In genomic region chr6:1597121-1597744, GRCh38 we compare ENCODE assay signal across 16 cellular contexts. TPM values are rescaled to one million over a fixed set of nuclear protein-coding genes. Genes with fewer than 3 reads are reported as not detected.
A peak's percentile ranks its signal among the peaks of the same experiment; 100 is the strongest.
DNase-seq lines count a peak whose midpoint lies in the region; ATAC-seq and TF ChIP-seq lines count a peak whose summit lies in the region.
"Had no signal": no experiment of that assay in that cellular context is flagged by ENCODE, and none has a peak within 500 bp of the region (broad histone marks: within the 10 kb centered on the region; RNA-seq: fewer than 3 reads in every experiment).

No MANE protein-coding gene starts in this region.

- no TSS peak for BruUV-seq in Caco-2 (replicated peaks; lab: Mats Ljungman, UMichigan)

- H3K9ac ChIP-seq in neuronal stem cell (ENCODE audit: low read depth, low read length, poor library complexity) = no peak overlapping the region

- intact Hi-C loops in Caco-2 (cut with micrococcal nuclease; ENCODE audit: unreplicated experiment) = loop anchor here (2.0 to 5.0 kb wide), 4 partner anchors 75 to 850 kb away; no protein-coding TSS in a partner anchor
- intact Hi-C loops in body of pancreas (cut with DNase I) = loop anchor here (5.0 kb wide), 1 partner anchor 1150 kb away; no protein-coding TSS in a partner anchor

- H3K18ac ChIP-seq in neuronal stem cell (ENCODE audit: low read length) = no peak overlapping the region

- no peak overlapping the region for H3K4ac ChIP-seq in neuronal stem cell (ENCODE audit: low read length)

- no peak overlapping the region for H2BK15ac ChIP-seq in neuronal stem cell (ENCODE audit: low read length)

- no peak overlapping the region for H3K4me2 ChIP-seq in neuronal stem cell (ENCODE audit: insufficient read depth, low read length, poor library complexity, severe bottlenecking)

- H3K4me1 Mint-ChIP-seq in Caco-2 (ENCODE audit: low read depth, unreplicated experiment) = peaks cover 17% of the 10 kb centered on the region
- H3K4me1 Mint-ChIP-seq in endothelial cell (ENCODE audit: unreplicated experiment) = peaks cover 23% of the 10 kb centered on the region

- DNase-seq in Caco-2 (no peak), HEK293T (ENCODE audit: extremely low spot score) (peak; percentile 56), endothelial cell (ENCODE audit: low spot score) (peak; percentile 7), neuronal stem cell (ENCODE audit: low spot score) (no peak), body of pancreas (no peak), NAMALWA (ENCODE audit: low spot score) (no peak)
- DNase-seq in stimulated activated CD8-positive, alpha-beta memory T cell treated with anti-CD3 and anti-CD28 coated beads, Interleukin-4, amount 100 ng/mL, for 48 hours = no peak
- DNase-seq: AML-193; CD4-positive, CD25-positive, alpha-beta regulatory T cell; Karpas-422; NCI-H1436; NCI-H2029 treated with DMSO at 0.1 percent for 48 hours; NCI-H510A treated with DMSO at 0.1 percent for 48 hours had no signal

- H2BK120ac ChIP-seq in neuronal stem cell (ENCODE audit: low read depth, low read length) = no peak overlapping the region

- H3K27me3 ChIP-seq in Caco-2 (replicated peaks; ENCODE audit: control insufficient read depth, insufficient read depth, low read length) = no peaks in the 10 kb centered on the region
- peaks cover 0 to 44% (median 0%) of the 10 kb centered on the region in 3 experiments for H3K27me3 ChIP-seq in neuronal stem cell (ENCODE audit: control insufficient read depth in 3 of 3, insufficient read depth in 3 of 3, low read depth in 1 of 3, low read length in 3 of 3)
- H3K27me3 ChIP-seq in body of pancreas = no peaks in the 10 kb centered on the region

- H3K23ac ChIP-seq in neuronal stem cell (ENCODE audit: low read depth, low read length, poor library complexity) = no peak overlapping the region

- no peak overlapping the region for H2BK5ac ChIP-seq in neuronal stem cell (ENCODE audit: low read length)

- no peak overlapping the region for H2BK12ac ChIP-seq in neuronal stem cell (ENCODE audit: low read length)

- H3K27ac Mint-ChIP-seq in Caco-2 (ENCODE audit: unreplicated experiment) (no peak overlapping the region), endothelial cell (ENCODE audit: unreplicated experiment) (peak overlapping the region; percentile 79)
- H3K27ac Mint-ChIP-seq: CD4-positive, CD25-positive, alpha-beta regulatory T cell had no signal

- peak overlapping the region; percentile 47 for H3K4me3 Mint-ChIP-seq in Caco-2 (ENCODE audit: unreplicated experiment)
- H3K4me3 Mint-ChIP-seq in endothelial cell (ENCODE audit: unreplicated experiment) = peak overlapping the region; percentile 58
- H3K4me3 Mint-ChIP-seq: CD4-positive, CD25-positive, alpha-beta regulatory T cell had no signal

- H3K9me3 Mint-ChIP-seq in Caco-2 (ENCODE audit: unreplicated experiment) (peaks cover 4% of the 10 kb centered on the region), endothelial cell (ENCODE audit: unreplicated experiment) (no peaks in the 10 kb centered on the region)
- H3K9me3 Mint-ChIP-seq: CD4-positive, CD25-positive, alpha-beta regulatory T cell had no signal

- H3K9me3 ChIP-seq in Caco-2 = no peaks in the 10 kb centered on the region
- H3K9me3 ChIP-seq in neuronal stem cell (replicated peaks in 1 of 2; ENCODE audit: control insufficient read depth in 2 of 2, insufficient read depth in 1 of 2, low read depth in 1 of 2, low read length in 2 of 2) = no peaks in the 10 kb centered on the region
- no peaks in the 10 kb centered on the region for H3K9me3 ChIP-seq in body of pancreas

- no peak for TF ChIP-seq POLR2A in body of pancreas (IDR thresholded peaks at IDR 0.05)

- ATAC-seq in body of pancreas = no peak

- no peak overlapping the region for H4K91ac ChIP-seq in neuronal stem cell (ENCODE audit: low read depth, low read length, poor library complexity)

- peak overlapping the region; percentile 1 for H2AFZ ChIP-seq in neuronal stem cell (ENCODE audit: low read length)

- no CpG with 5 or more reads among the region's 8 CpGs for WGBS in neuronal stem cell (ENCODE audit: extremely low coverage in 2 of 2, insufficient read length in 2 of 2, insufficient replicate concordance in 1 of 2), 2 donors
- WGBS in body of pancreas, 2 donors = 52 to 53% methylated on average over 8 of the region's 8 CpGs

- CTCF ChIA-PET in Caco-2 (lab: Charles Lee) (interaction anchor here (1.7 to 3.1 kb wide), 2 partner anchors 13 to 507 kb away, joined by 3 to 9 read pairs; no protein-coding TSS in a partner anchor), HEK293T (lab: Yijun Ruan, JAX) (interaction anchor here (0.6 to 2.3 kb wide), 12 partner anchors 10 to 1037 kb away, joined by 3 to 13 read pairs (median 3); no protein-coding TSS in a partner anchor)

- H3K27me3 Mint-ChIP-seq in Caco-2 (ENCODE audit: insufficient read depth, unreplicated experiment) (peaks cover 5% of the 10 kb centered on the region), endothelial cell (ENCODE audit: unreplicated experiment) (peaks cover 10% of the 10 kb centered on the region)

- no peak overlapping the region for H2AK5ac ChIP-seq in neuronal stem cell (ENCODE audit: low read depth, low read length)

- no peak for TF ChIP-seq CTCF in Caco-2 (IDR thresholded peaks at IDR 0.05; ENCODE audit: insufficient read depth in 1 of 2, low read depth in 1 of 2, low read length in 1 of 2, severe bottlenecking in 1 of 2, unreplicated experiment in 1 of 2)
- no peak for TF ChIP-seq CTCF in endothelial cell (IDR thresholded peaks at IDR 0.05; ENCODE audit: unreplicated experiment)
- TF ChIP-seq CTCF in body of pancreas (IDR thresholded peaks at IDR 0.05) = no peak

- H4K8ac ChIP-seq in neuronal stem cell (ENCODE audit: low read depth, low read length) = no peak overlapping the region

- H3K4me3 ChIP-seq in Caco-2 (ENCODE audit: low read depth, low read length) = no peak overlapping the region
- H3K4me3 ChIP-seq in neuronal stem cell (ENCODE audit: low read length in 2 of 2) = no peak overlapping the region
- H3K4me3 ChIP-seq in body of pancreas = no peak overlapping the region

- no peaks in the 10 kb centered on the region for H3K79me1 ChIP-seq in neuronal stem cell (ENCODE audit: low read depth, low read length)

- H3K36me3 Mint-ChIP-seq in Caco-2 (ENCODE audit: insufficient read depth, unreplicated experiment) (peaks cover 4% of the 10 kb centered on the region), endothelial cell (ENCODE audit: low read depth, unreplicated experiment) (no peaks in the 10 kb centered on the region)
- H3K36me3 Mint-ChIP-seq: CD4-positive, CD25-positive, alpha-beta regulatory T cell had no signal

- H3K4me1 ChIP-seq in Caco-2 (peaks cover 21% of the 10 kb centered on the region), neuronal stem cell (ENCODE audit: control insufficient read depth in 2 of 2, insufficient read depth in 1 of 2, low read depth in 1 of 2, low read length in 2 of 2) (peaks cover 2 to 3% of the 10 kb centered on the region in 2 donors), body of pancreas (peaks cover 8% of the 10 kb centered on the region)

- no peak overlapping the region for H3K14ac ChIP-seq in neuronal stem cell (ENCODE audit: low read length)

- H3K27ac ChIP-seq in neuronal stem cell (replicated peaks; ENCODE audit: low read length) (no peak overlapping the region), body of pancreas (no peak overlapping the region)
- H3K27ac ChIP-seq: RWPE1, SK-N-MC had no signal

- POLR2A ChIA-PET in Caco-2 (lab: Charles Lee) = no interaction called here
- POLR2A ChIA-PET in HEK293T (lab: Yijun Ruan, JAX) = interaction anchor here (1.0 to 5.8 kb wide), 9 partner anchors 10 to 1035 kb away, joined by 3 to 85 read pairs (median 5); partner anchors contain the start of gene FOXC1

- H3K36me3 ChIP-seq in Caco-2 (ENCODE audit: control insufficient read depth, insufficient read depth, low read length) = no peaks in the 10 kb centered on the region
- no peaks in the 10 kb centered on the region for H3K36me3 ChIP-seq in neuronal stem cell (replicated peaks in 1 of 2; ENCODE audit: control insufficient read depth in 2 of 2, insufficient read depth in 2 of 2, low read length in 2 of 2)
- H3K36me3 ChIP-seq in body of pancreas (replicated peaks in 1 of 2; ENCODE audit: insufficient read depth in 1 of 2, low read depth in 2 of 2) = no peaks in the 10 kb centered on the region

TF ChIP-seq in HEK293T, 16 proteins besides CTCF, POLR2A, EP300 and RAD21:
- TF ChIP-seq HDGF (IDR thresholded peaks at IDR 0.05; ENCODE audit: borderline replicate concordance) = no peak
- TF ChIP-seq SP1 (IDR thresholded peaks at IDR 0.05) = no peak
- TF ChIP-seq FOXM1 (IDR thresholded peaks at IDR 0.05; ENCODE audit: borderline replicate concordance) = no peak
- TF ChIP-seq SUZ12 (IDR thresholded peaks at IDR 0.05) = no peak
- TF ChIP-seq BHLHE40 (IDR thresholded peaks at IDR 0.05; ENCODE audit: borderline replicate concordance) = no peak
- TF ChIP-seq, protein P1, sequence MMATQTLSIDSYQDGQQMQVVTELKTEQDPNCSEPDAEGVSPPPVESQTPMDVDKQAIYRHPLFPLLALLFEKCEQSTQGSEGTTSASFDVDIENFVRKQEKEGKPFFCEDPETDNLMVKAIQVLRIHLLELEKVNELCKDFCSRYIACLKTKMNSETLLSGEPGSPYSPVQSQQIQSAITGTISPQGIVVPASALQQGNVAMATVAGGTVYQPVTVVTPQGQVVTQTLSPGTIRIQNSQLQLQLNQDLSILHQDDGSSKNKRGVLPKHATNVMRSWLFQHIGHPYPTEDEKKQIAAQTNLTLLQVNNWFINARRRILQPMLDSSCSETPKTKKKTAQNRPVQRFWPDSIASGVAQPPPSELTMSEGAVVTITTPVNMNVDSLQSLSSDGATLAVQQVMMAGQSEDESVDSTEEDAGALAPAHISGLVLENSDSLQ (IDR thresholded peaks at IDR 0.05) = peak; percentile 68
- TF ChIP-seq ZNF384 (IDR thresholded peaks at IDR 0.05) = no peak
- TF ChIP-seq CTBP1 (IDR thresholded peaks at IDR 0.05; ENCODE audit: borderline replicate concordance) = peak; percentile 87; the same call in 1 of the 2 replicates
- 0 out of 2 replicates have a peak, but pooled peaks have one; percentile 32 for TF ChIP-seq L3MBTL2 (conservative IDR thresholded peaks at IDR 0.05)
- no peak for TF ChIP-seq FOXA1 (IDR thresholded peaks at IDR 0.05)

RNA-seq across cellular contexts. Expression of gene FOXC1, which starts 12.5 kb away (rescaled TPM):
- 6.8 and 7.1 TPM in 2 replicates for total RNA-seq in Caco-2 (2022)
- total RNA-seq in endothelial cell (ENCODE audit: unreplicated experiment) = 112 TPM
- polyA plus RNA-seq in neuronal stem cell (2013, experiment 1 of 2) = 0.52 TPM
- polyA plus RNA-seq in neuronal stem cell (2013, experiment 2 of 2) = 0.53 TPM
- total RNA-seq in body of pancreas = 1 to 10 TPM; 2.0 to 3.6 TPM
- total RNA-seq: CD4-positive, CD25-positive, alpha-beta regulatory T cell; OCI-LY7 had no signal
- polyA plus RNA-seq: CD4-positive, CD25-positive, alpha-beta regulatory T cell had no signal

Comparison
In these comparisons a context has a peak if more than half of its experiments do, and no peak if none do; other contexts are left out.
1. DNase-seq: peak in HEK293T (single experiment) and endothelial cell (single experiment); none in Caco-2 (0 of 2), neuronal stem cell (single experiment), body of pancreas (0 of 4), stimulated activated CD8-positive, alpha-beta memory T cell treated with anti-CD3 and anti-CD28 coated beads, Interleukin-4, amount 100 ng/mL, for 48 hours (single experiment) and NAMALWA (single experiment).
2. RNA of gene FOXC1, which starts 12.5 kb away (total RNA-seq): 112 TPM in endothelial cell (single experiment); 6.8 to 7.1 TPM in Caco-2 and 2.0 to 3.6 TPM in body of pancreas; every median in the first group is over 10 times any median in the second.